16 cellular contexts compared by ENCODE assay signal in genomic region chr3:43866529-43867353, GRCh38.
DNase-seq lines count a peak whose midpoint lies in the region; ATAC-seq and TF ChIP-seq lines count a peak whose summit lies in the region.
"Had no signal": no experiment of that assay in that cellular context is flagged by ENCODE, and none has a peak within 500 bp of the region (broad histone marks: within the 10 kb centered on the region; RNA-seq: fewer than 3 reads in every experiment).

No MANE protein-coding gene starts in this region.

- peaks cover 27% of the 10 kb centered on the region for H3K4me1 Mint-ChIP-seq in progenitor cell of endocrine pancreas (ENCODE audit: low read depth)
- H3K4me1 Mint-ChIP-seq: stimulated activated effector memory CD8-positive, alpha-beta T cell treated with anti-CD3 and anti-CD28 coated beads, Interleukin-12 subunit alpha, Interleukin-12 subunit beta, amount 100 ng/mL, for 72 hours had no signal

- H3K27me3 Mint-ChIP-seq in progenitor cell of endocrine pancreas = peaks cover 45% of the 10 kb centered on the region

- ATAC-seq in GM18520 (IDR thresholded peaks at IDR 0.05; ENCODE audit: unreplicated experiment) (no peak), HG02759 (IDR thresholded peaks at IDR 0.05; ENCODE audit: unreplicated experiment) (no peak)
- ATAC-seq: activated CD4-positive, CD25-positive, alpha-beta regulatory T cell treated with anti-CD3 and anti-CD28 coated beads, Interleukin-2, amount 50 U/mL, for 24 hours; gastroesophageal sphincter; lower lobe of right lung; stimulated activated effector memory CD8-positive, alpha-beta T cell treated with anti-CD3 and anti-CD28 coated beads, Interleukin-12 subunit alpha, Interleukin-12 subunit beta, amount 100 ng/mL, for 72 hours had no signal

- POLR2A ChIA-PET in RWPE1 (lab: Yijun Ruan, JAX; ENCODE audit: low non-redundant PET) = no interaction called here

- H3K4me3 Mint-ChIP-seq in progenitor cell of endocrine pancreas (ENCODE audit: low read depth) = no peak overlapping the region
- H3K4me3 Mint-ChIP-seq: activated T-cell treated with anti-CD3 and anti-CD28 coated beads, Interleukin-2, amount 50 U/mL, for 24 hours; stimulated activated effector memory CD8-positive, alpha-beta T cell treated with anti-CD3 and anti-CD28 coated beads, Interleukin-12 subunit alpha, Interleukin-12 subunit beta, amount 100 ng/mL, for 72 hours had no signal

- DNase-seq in EH (ENCODE audit: low read depth) = peak; percentile 93
- peak; percentile 33 for DNase-seq in RWPE1 (ENCODE audit: low spot score)
- DNase-seq in epithelial cell of proximal tubule (ENCODE audit: low read depth) = peak; percentile 96
- no peak for DNase-seq in progenitor cell of endocrine pancreas (ENCODE audit: low spot score, unreplicated experiment)
- no peak for DNase-seq in T-helper 9 cell
- DNase-seq in activated CD4-positive, alpha-beta T cell treated with anti-CD3 and anti-CD28 coated beads, Interleukin-2, amount 50 U/mL, for 48 hours = no peak
- DNase-seq: activated T-cell treated with anti-CD3 and anti-CD28 coated beads, Interleukin-2, amount 50 U/mL, for 24 hours; lower lobe of right lung; NCI-H524 treated with DMSO at 0.1 percent for 48 hours; SHP77 had no signal

- CTCF ChIA-PET in RWPE1 (lab: Yijun Ruan, JAX) = no interaction called here

- no peak overlapping the region for H3K4me3 ChIP-seq in epithelial cell of proximal tubule (ENCODE audit: low read depth, low read length)
- H3K4me3 ChIP-seq: cardiac muscle cell, gastroesophageal sphincter, lower lobe of right lung had no signal

- no peaks in the 10 kb centered on the region for H3K36me3 Mint-ChIP-seq in progenitor cell of endocrine pancreas (ENCODE audit: insufficient read depth)
- H3K36me3 Mint-ChIP-seq: stimulated activated effector memory CD8-positive, alpha-beta T cell treated with anti-CD3 and anti-CD28 coated beads, Interleukin-12 subunit alpha, Interleukin-12 subunit beta, amount 100 ng/mL, for 72 hours had no signal

- no peak overlapping the region for H3K27ac ChIP-seq in RWPE1
- H3K27ac ChIP-seq: cardiac muscle cell, gastroesophageal sphincter, lower lobe of right lung had no signal

- no peaks in the 10 kb centered on the region for H3K9me3 Mint-ChIP-seq in progenitor cell of endocrine pancreas (ENCODE audit: low read depth)
- H3K9me3 Mint-ChIP-seq: activated T-cell treated with anti-CD3 and anti-CD28 coated beads, Interleukin-2, amount 50 U/mL, for 24 hours; stimulated activated effector memory CD8-positive, alpha-beta T cell treated with anti-CD3 and anti-CD28 coated beads, Interleukin-12 subunit alpha, Interleukin-12 subunit beta, amount 100 ng/mL, for 72 hours had no signal

- H3K27ac Mint-ChIP-seq in progenitor cell of endocrine pancreas = peak overlapping the region; percentile 3
- H3K27ac Mint-ChIP-seq: activated T-cell treated with anti-CD3 and anti-CD28 coated beads, Interleukin-2, amount 50 U/mL, for 24 hours; stimulated activated effector memory CD8-positive, alpha-beta T cell treated with anti-CD3 and anti-CD28 coated beads, Interleukin-12 subunit alpha, Interleukin-12 subunit beta, amount 100 ng/mL, for 72 hours had no signal

- no peak for TF ChIP-seq CTCF in RWPE1 (conservative IDR thresholded peaks at IDR 0.05; ENCODE audit: low read depth)
- no peak for TF ChIP-seq CTCF in epithelial cell of proximal tubule (conservative IDR thresholded peaks at IDR 0.05; ENCODE audit: low read depth, low read length)
- TF ChIP-seq CTCF in progenitor cell of endocrine pancreas (IDR thresholded peaks at IDR 0.05; ENCODE audit: unreplicated experiment) = no peak

Comparison
In these comparisons a context has a peak if more than half of its experiments do, and no peak if none do; other contexts are left out.
1. DNase-seq: peak in EH (single experiment), RWPE1 (single experiment) and epithelial cell of proximal tubule (single experiment); none in progenitor cell of endocrine pancreas (single experiment), T-helper 9 cell (single experiment) and activated CD4-positive, alpha-beta T cell treated with anti-CD3 and anti-CD28 coated beads, Interleukin-2, amount 50 U/mL, for 48 hours (0 of 2).